In genomic region chr19:6687117-6687516, GRCh38 we compare ENCODE assay signal across 15 cellular contexts.
"Had no signal": no experiment of that assay in that cellular context is flagged by ENCODE, and none has a peak within 500 bp of the region (broad histone marks: within the 10 kb centered on the region; RNA-seq: fewer than 3 reads in every experiment).

No MANE protein-coding gene starts in this region.

- DNase-seq: activated CD4-positive, alpha-beta T cell treated with anti-CD3 and anti-CD28 coated beads for 1 hour; activated CD8-positive, alpha-beta memory T cell treated with anti-CD3 and anti-CD28 coated beads, Interleukin-2, amount 50 U/mL, for 48 hours; activated naive CD4-positive, alpha-beta T cell treated with anti-CD3 and anti-CD28 coated beads, Interleukin-2, amount 50 U/mL, for 16 hours; erythroblast; gastrocnemius medialis; heart left ventricle; immature natural killer cell; sigmoid colon; stimulated activated CD4-positive, alpha-beta T cell treated with anti-CD3 and anti-CD28 coated beads, Interleukin-1b, Interleukin-23, amount 100 ng/mL, for 48 hours; SW 1271; tibial artery; uterus had no signal

- H3K9me3 Mint-ChIP-seq: immature natural killer cell had no signal

- H3K36me3 Mint-ChIP-seq: immature natural killer cell; mesothelial cell of epicardium; stimulated activated memory B cell treated with anti-CD40 and anti-IgM and Interleukin-4, amounts not matched to agents 10 μg/mL and 1 μg/mL and 100 μg/mL, for 72 hours had no signal

- H3K4me3 Mint-ChIP-seq: immature natural killer cell; mesothelial cell of epicardium; neural crest cell; stimulated activated memory B cell treated with anti-CD40 and anti-IgM and Interleukin-4, amounts not matched to agents 10 μg/mL and 1 μg/mL and 100 μg/mL, for 72 hours had no signal

- H3K27ac Mint-ChIP-seq: mesothelial cell of epicardium; stimulated activated memory B cell treated with anti-CD40 and anti-IgM and Interleukin-4, amounts not matched to agents 10 μg/mL and 1 μg/mL and 100 μg/mL, for 72 hours had no signal

- H3K4me1 Mint-ChIP-seq: immature natural killer cell, mesothelial cell of epicardium, neural crest cell had no signal

- ATAC-seq: gastrocnemius medialis, heart left ventricle had no signal
